ENCODE assay signal across 8 cellular contexts in genomic region chr10:68471063-68471585, GRCh38. TPM values are rescaled to one million over a fixed set of nuclear protein-coding genes. Genes with fewer than 3 reads are reported as not detected.
A peak's percentile ranks its signal among the peaks of the same experiment; 100 is the strongest.
DNase-seq lines count a peak whose midpoint lies in the region; ATAC-seq and TF ChIP-seq lines count a peak whose summit lies in the region.

No MANE protein-coding gene starts in this region.

- H3K9me3 Mint-ChIP-seq in CD8-positive, alpha-beta T cell = no peaks in the 10 kb centered on the region
- H3K9me3 Mint-ChIP-seq in activated naive CD8-positive, alpha-beta T cell treated with anti-CD3 and anti-CD28 coated beads, Interleukin-2, amount 50 U/mL, for 24 hours = no peaks in the 10 kb centered on the region

- POLR2A ChIA-PET in CD8-positive, alpha-beta T cell (lab: Charles Lee) = interaction anchor here (0.7 to 1.4 kb wide), 2 partner anchors 14 to 139 kb away, joined by 3 to 7 read pairs; partner anchors contain the start of genes HNRNPH3 and PBLD

- no peaks in the 10 kb centered on the region for H3K36me3 ChIP-seq in CD8-positive, alpha-beta T cell (ENCODE audit: insufficient read depth, low read length)
- H3K36me3 ChIP-seq in right lobe of liver = peaks cover 0 to 8% (median 0%) of the 10 kb centered on the region in 4 donors

- CTCF ChIA-PET in CD8-positive, alpha-beta T cell (lab: Charles Lee) = no interaction called here

- H3K36me3 Mint-ChIP-seq in CD8-positive, alpha-beta T cell = peaks cover 10% of the 10 kb centered on the region
- H3K36me3 Mint-ChIP-seq in activated naive CD8-positive, alpha-beta T cell treated with anti-CD3 and anti-CD28 coated beads, Interleukin-2, amount 50 U/mL, for 24 hours (ENCODE audit: low read depth) = peaks cover 35% of the 10 kb centered on the region

- DNase-seq in CD8-positive, alpha-beta T cell = no peak
- no peak for DNase-seq in activated naive CD8-positive, alpha-beta T cell treated with anti-CD3 and anti-CD28 coated beads, Interleukin-2, amount 50 U/mL, for 24 hours
- DNase-seq in right lobe of liver (no peak), nucleus accumbens (lab: John Stamatoyannopoulos, UW) (no peak), LoVo (ENCODE audit: low spot score) (no peak)

- peak overlapping the region; percentile 99 for H3K4me3 Mint-ChIP-seq in CD8-positive, alpha-beta T cell
- H3K4me3 Mint-ChIP-seq in activated naive CD8-positive, alpha-beta T cell treated with anti-CD3 and anti-CD28 coated beads, Interleukin-2, amount 50 U/mL, for 24 hours = peak overlapping the region; percentile 99

- intact Hi-C loops in CD8-positive, alpha-beta T cell (cut with DNase I, micrococcal nuclease) = loop anchor here (1.0 to 2.0 kb wide), 2 partner anchors 56 to 64 kb away; partner anchors contain the start of genes RUFY2 (in 1 of the 2) and SLC25A16 (in 1 of the 2)
- intact Hi-C loops in right lobe of liver (cut with DNase I) = no loop called here

- peak overlapping the region; percentile 47 for H3K27ac ChIP-seq in CD8-positive, alpha-beta T cell (ENCODE audit: low read depth, low read length)
- no peak overlapping the region for H3K27ac ChIP-seq in right lobe of liver

- H3K4me1 ChIP-seq in CD8-positive, alpha-beta T cell (ENCODE audit: insufficient read depth, low read length) = no peaks in the 10 kb centered on the region
- peaks cover 0 to 8% (median 3%) of the 10 kb centered on the region in 4 donors for H3K4me1 ChIP-seq in right lobe of liver

- no peaks in the 10 kb centered on the region for H3K9me3 ChIP-seq in CD8-positive, alpha-beta T cell (ENCODE audit: low read length)
- H3K9me3 ChIP-seq in right lobe of liver = no peaks in the 10 kb centered on the region

- H3K4me3 ChIP-seq in CD8-positive, alpha-beta T cell (ENCODE audit: low read depth, low read length) = peak overlapping the region; percentile 96
- peak overlapping the region; percentile 50 to 59 (median 55) for H3K4me3 ChIP-seq in right lobe of liver

- no peak for TF ChIP-seq POLR2A in right lobe of liver (IDR thresholded peaks at IDR 0.05)

- 1% methylated on average over 12 of the region's 14 CpGs for whole genome bisulfite sequencing in right lobe of liver (ENCODE audit: insufficient coverage, low coverage, low lambda C conversion rate, missing lambda C conversion rate)

- peaks cover 23% of the 10 kb centered on the region for H3K4me1 Mint-ChIP-seq in CD8-positive, alpha-beta T cell (ENCODE audit: low read depth)
- peaks cover 24% of the 10 kb centered on the region for H3K4me1 Mint-ChIP-seq in activated naive CD8-positive, alpha-beta T cell treated with anti-CD3 and anti-CD28 coated beads, Interleukin-2, amount 50 U/mL, for 24 hours

- H3K27ac Mint-ChIP-seq in CD8-positive, alpha-beta T cell = no peak overlapping the region
- H3K27ac Mint-ChIP-seq in activated naive CD8-positive, alpha-beta T cell treated with anti-CD3 and anti-CD28 coated beads, Interleukin-2, amount 50 U/mL, for 24 hours = peak overlapping the region; percentile 97

- no peak for ATAC-seq in CD8-positive, alpha-beta T cell
- ATAC-seq in HG03108 (IDR thresholded peaks at IDR 0.05; ENCODE audit: unreplicated experiment) = peak; percentile 6
- no peak for ATAC-seq in activated naive CD8-positive, alpha-beta T cell treated with anti-CD3 and anti-CD28 coated beads, Interleukin-2, amount 50 U/mL, for 24 hours
- ATAC-seq in right lobe of liver = no peak
- ATAC-seq in HG02970 (IDR thresholded peaks at IDR 0.05; ENCODE audit: low FRiP score, unreplicated experiment) = no peak
- no peak for ATAC-seq in esophagus mucosa

- no peak for TF ChIP-seq CTCF in CD8-positive, alpha-beta T cell (IDR thresholded peaks at IDR 0.05)
- TF ChIP-seq CTCF in right lobe of liver (IDR thresholded peaks at IDR 0.05) = no peak

- H3K27me3 Mint-ChIP-seq in CD8-positive, alpha-beta T cell (ENCODE audit: low read depth) = no peaks in the 10 kb centered on the region
- H3K27me3 Mint-ChIP-seq in activated naive CD8-positive, alpha-beta T cell treated with anti-CD3 and anti-CD28 coated beads, Interleukin-2, amount 50 U/mL, for 24 hours = no peaks in the 10 kb centered on the region

- no peaks in the 10 kb centered on the region for H3K27me3 ChIP-seq in CD8-positive, alpha-beta T cell (ENCODE audit: insufficient read depth, low read length)
- no peaks in the 10 kb centered on the region for H3K27me3 ChIP-seq in right lobe of liver

RNA-seq across cellular contexts. Expression of gene DNA2, which starts 0.6 kb away (rescaled TPM):
- 1 to 10 TPM; 5.3 to 9.9 TPM for total RNA-seq in CD8-positive, alpha-beta T cell
- total RNA-seq in right lobe of liver (10 to 100 TPM in 1 of 6 experiments, 1 to 10 TPM in 5; 2.6 to 18.9 (median 3.8) TPM), esophagus mucosa (4.6 TPM)

RNA-seq across cellular contexts. Expression of gene SLC25A16, which starts 56.2 kb away (rescaled TPM):
- total RNA-seq in CD8-positive, alpha-beta T cell = 10 to 100 TPM; 23.7 to 32.4 TPM
- total RNA-seq in right lobe of liver (10 to 100 TPM; 13.9 to 36.9 (median 23.2) TPM), esophagus mucosa (11.4 TPM)

Comparison
In these comparisons a context has a peak if more than half of its experiments do, and no peak if none do; other contexts are left out.
1. intact Hi-C loops: an anchor here in CD8-positive, alpha-beta T cell (1.0 to 2.0 kb wide); none called in right lobe of liver.